Comparison of ENCODE assay signal across 23 cellular contexts in genomic region chr4:126046081-126046614, GRCh38.
"Had no signal": no experiment of that assay in that cellular context is flagged by ENCODE, and none has a peak within 500 bp of the region (broad histone marks: within the 10 kb centered on the region; RNA-seq: fewer than 3 reads in every experiment).

No MANE protein-coding gene starts in this region.

- H3K36me3 ChIP-seq: ascending aorta, cardiac muscle cell, esophagus muscularis mucosa, right atrium auricular region had no signal

- H3K9me3 ChIP-seq: ascending aorta, esophagus muscularis mucosa, right atrium auricular region had no signal

- H3K4me3 ChIP-seq: ascending aorta, cardiac muscle cell, esophagus muscularis mucosa, lung, right atrium auricular region, skin epidermis had no signal

- ATAC-seq: activated CD4-positive, CD25-positive, alpha-beta regulatory T cell treated with anti-CD3 and anti-CD28 coated beads, Interleukin-2, amount 50 U/mL, for 24 hours; left lobe of liver; stimulated activated naive CD8-positive, alpha-beta T cell treated with anti-CD3 and anti-CD28 coated beads, Interleukin-15, amount 100 ng/mL, for 72 hours had no signal

- DNase-seq: activated CD4-positive, alpha-beta T cell treated with anti-CD3 and anti-CD28 coated beads, Interleukin-2, amount 10 ng/mL, durations not matched to agents 7 days and 5 days; activated CD8-positive, alpha-beta memory T cell treated with anti-CD3 and anti-CD28 coated beads for 24 hours; activated CD8-positive, alpha-beta memory T cell treated with anti-CD3 and anti-CD28 coated beads, Interleukin-2, amount 50 U/mL, for 48 hours; activated effector memory CD4-positive, alpha-beta T cell treated with anti-CD3 and anti-CD28 coated beads, Interleukin-2, amount 50 U/mL, for 16 hours; activated T-cell treated with anti-CD3 and anti-CD28 coated beads, Interleukin-2, amount 50 U/mL, for 48 hours; dermis blood vessel endothelial cell; effector memory CD4-positive, alpha-beta T cell; foreskin melanocyte; glutamatergic neuron; hypothalamus; stimulated activated CD4-positive, alpha-beta T cell treated with anti-CD3 and anti-CD28 coated beads, Interleukin-15, amount 100 ng/mL, for 24 hours; stimulated activated CD4-positive, alpha-beta T cell treated with anti-CD3 and anti-CD28 coated beads, Interleukin-2, amount 100 ng/mL, for 48 hours; stimulated activated naive CD8-positive, alpha-beta T cell treated with anti-CD3 and anti-CD28 coated beads, Interleukin-15, amount 100 ng/mL, for 72 hours had no signal

- H3K27me3 ChIP-seq: ascending aorta, cardiac muscle cell, esophagus muscularis mucosa, right atrium auricular region had no signal

- FAIRE-seq: endothelial cell of umbilical vein, keratinocyte had no signal

- H3K4me1 ChIP-seq: ascending aorta, esophagus muscularis mucosa, right atrium auricular region had no signal

- H3K27ac ChIP-seq: ascending aorta, cardiac muscle cell, esophagus muscularis mucosa, right atrium auricular region, skin epidermis had no signal
